25 cellular contexts compared by ENCODE assay signal in genomic region chr5:80439213-80439612, GRCh38.
"Had no signal": no experiment of that assay in that cellular context is flagged by ENCODE, and none has a peak within 500 bp of the region (broad histone marks: within the 10 kb centered on the region; RNA-seq: fewer than 3 reads in every experiment).

No MANE protein-coding gene starts in this region.

- H3K36me3 ChIP-seq: colonic mucosa had no signal

- H3K9me3 Mint-ChIP-seq: effector memory CD8-positive, alpha-beta T cell; endodermal cell had no signal

- DNase-seq: colonic mucosa; cortex of kidney; effector CD8-positive, alpha-beta T cell; effector memory CD8-positive, alpha-beta T cell; endodermal cell; foreskin melanocyte; gastrocnemius medialis; glutamatergic neuron; head of caudate nucleus; heart right ventricle; hippocampal formation; kidney glomerular epithelial cell; left colon; left lung; left ventricle myocardium superior; lower lobe of right lung; mesenchymal stem cell; mucosa of descending colon; naive B cell had no signal

- H3K27me3 ChIP-seq: colonic mucosa, esophagus muscularis mucosa, gastrocnemius medialis, heart right ventricle, left lung had no signal

- H3K4me3 ChIP-seq: colonic mucosa, esophagus muscularis mucosa, gastrocnemius medialis, heart right ventricle, left lung, lower lobe of right lung, mucosa of descending colon had no signal

- H3K9me3 ChIP-seq: colonic mucosa, esophagus muscularis mucosa, gastrocnemius medialis, heart right ventricle, left lung, lower lobe of right lung, mucosa of descending colon had no signal

- ATAC-seq: effector memory CD8-positive, alpha-beta T cell; gastrocnemius medialis; heart right ventricle; left colon; left ventricle myocardium superior; mucosa of descending colon had no signal

- FAIRE-seq: endothelial cell of umbilical vein, islet of Langerhans, keratinocyte had no signal

- H3K4me1 ChIP-seq: colonic mucosa, esophagus muscularis mucosa, gastrocnemius medialis, heart right ventricle, lower lobe of right lung had no signal

- H3K27ac ChIP-seq: colonic mucosa, esophagus muscularis mucosa, gastrocnemius medialis, heart right ventricle, left lung, lower lobe of right lung had no signal

- H3K27ac Mint-ChIP-seq: dendritic cell treated with granulocyte-macrophage colony-stimulating factor and Interleukin-4, amounts not matched to agents 40 ng/mL and 50 ng/mL, for 4 days; effector memory CD8-positive, alpha-beta T cell; mesothelial cell of epicardium; naive B cell had no signal
